ENCODE assay signal across 10 cellular contexts in the genomic region with DNA sequence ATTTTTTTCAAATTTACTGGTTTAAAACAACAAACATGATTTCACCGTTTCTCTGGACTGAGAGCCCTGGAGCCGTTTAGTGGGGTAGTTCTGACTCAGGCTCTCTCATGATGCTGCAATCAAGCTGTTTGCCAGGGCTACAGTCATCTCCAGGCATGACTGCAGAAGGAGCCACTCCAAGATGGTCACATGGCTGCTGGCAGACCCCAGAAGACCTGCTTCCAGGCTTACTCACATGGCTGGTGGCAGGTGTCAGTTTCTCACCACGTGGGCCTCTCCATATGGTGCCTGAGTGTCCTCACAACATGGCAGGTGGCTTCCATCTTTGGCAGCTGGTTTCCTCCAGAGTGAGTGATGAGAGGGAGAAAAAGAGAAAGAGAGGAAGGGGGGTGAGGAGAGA.
DNase-seq lines count a peak whose midpoint lies in the region; ATAC-seq and TF ChIP-seq lines count a peak whose summit lies in the region.
"Had no signal": no experiment of that assay in that cellular context is flagged by ENCODE, and none has a peak within 500 bp of the region (broad histone marks: within the 10 kb centered on the region; RNA-seq: fewer than 3 reads in every experiment).

No MANE protein-coding gene starts in this region.

- TF ChIP-seq CTCF in natural killer cell (IDR thresholded peaks at IDR 0.05) = no peak
- no peak for TF ChIP-seq CTCF in CD14-positive monocyte (IDR thresholded peaks at IDR 0.05)

- H3K4me3 Mint-ChIP-seq in natural killer cell treated with Interleukin-12 subunit alpha and Interleukin-12 subunit beta and Interleukin-15 and Interleukin-18, amount 100 ng/mL, for 72 hours = no peak overlapping the region
- H3K4me3 Mint-ChIP-seq in natural killer cell (no peak overlapping the region), CD14-positive monocyte (no peak overlapping the region)
- H3K4me3 Mint-ChIP-seq: activated B cell treated with CpG ODN at 0.5 μM for 24 hours; activated naive CD8-positive, alpha-beta T cell had no signal

- no peaks in the 10 kb centered on the region for H3K9me3 Mint-ChIP-seq in natural killer cell treated with Interleukin-12 subunit alpha and Interleukin-12 subunit beta and Interleukin-15 and Interleukin-18, amount 100 ng/mL, for 72 hours
- H3K9me3 Mint-ChIP-seq in natural killer cell (no peaks in the 10 kb centered on the region), CD14-positive monocyte (peaks cover 0 to 4% (median 2%) of the 10 kb centered on the region in 7 donors)

- no peak overlapping the region for H3K27ac Mint-ChIP-seq in natural killer cell treated with Interleukin-12 subunit alpha and Interleukin-12 subunit beta and Interleukin-15 and Interleukin-18, amount 100 ng/mL, for 72 hours
- no peak overlapping the region for H3K27ac Mint-ChIP-seq in natural killer cell
- no peak overlapping the region for H3K27ac Mint-ChIP-seq in CD14-positive monocyte
- H3K27ac Mint-ChIP-seq: activated B cell treated with CpG ODN at 0.5 μM for 24 hours; activated naive CD8-positive, alpha-beta T cell had no signal

- H3K36me3 Mint-ChIP-seq in natural killer cell treated with Interleukin-12 subunit alpha and Interleukin-12 subunit beta and Interleukin-15 and Interleukin-18, amount 100 ng/mL, for 72 hours = no peaks in the 10 kb centered on the region
- H3K36me3 Mint-ChIP-seq in natural killer cell = no peaks in the 10 kb centered on the region
- no peaks in the 10 kb centered on the region for H3K36me3 Mint-ChIP-seq in CD14-positive monocyte
- H3K36me3 Mint-ChIP-seq: activated naive CD8-positive, alpha-beta T cell had no signal

- no peaks in the 10 kb centered on the region for H3K4me1 Mint-ChIP-seq in natural killer cell treated with Interleukin-12 subunit alpha and Interleukin-12 subunit beta and Interleukin-15 and Interleukin-18, amount 100 ng/mL, for 72 hours (ENCODE audit: low read depth in 2 of 2)
- H3K4me1 Mint-ChIP-seq in natural killer cell (no peaks in the 10 kb centered on the region), CD14-positive monocyte (peaks cover 4% of the 10 kb centered on the region)
- H3K4me1 Mint-ChIP-seq: activated B cell treated with CpG ODN at 0.5 μM for 24 hours had no signal

- intact Hi-C loops in natural killer cell (cut with micrococcal nuclease) (no loop called here), CD14-positive monocyte (cut with micrococcal nuclease) (no loop called here)

- peak; percentile 41 to 50 for ATAC-seq in natural killer cell treated with Interleukin-12 subunit alpha and Interleukin-12 subunit beta and Interleukin-15 and Interleukin-18, amount 100 ng/mL, for 72 hours
- no peak for ATAC-seq in natural killer cell
- ATAC-seq in HG03196 (IDR thresholded peaks at IDR 0.05; ENCODE audit: unreplicated experiment) = no peak

- H3K27me3 Mint-ChIP-seq in natural killer cell treated with Interleukin-12 subunit alpha and Interleukin-12 subunit beta and Interleukin-15 and Interleukin-18, amount 100 ng/mL, for 72 hours = peaks cover 20 to 23% of the 10 kb centered on the region in 2 donors
- H3K27me3 Mint-ChIP-seq in natural killer cell (ENCODE audit: low read depth in 2 of 2) = peaks cover 9 to 11% of the 10 kb centered on the region in 2 donors
- H3K27me3 Mint-ChIP-seq in CD14-positive monocyte (ENCODE audit: low read depth in 3 of 3) = peaks cover 2 to 5% (median 4%) of the 10 kb centered on the region in 3 donors
- H3K27me3 Mint-ChIP-seq: activated B cell treated with CpG ODN at 0.5 μM for 24 hours; activated naive CD8-positive, alpha-beta T cell had no signal

- DNase-seq in natural killer cell treated with Interleukin-12 subunit alpha and Interleukin-12 subunit beta and Interleukin-15 and Interleukin-18, amount 100 ng/mL, for 72 hours (ENCODE audit: low spot score) = no peak
- no peak for DNase-seq in natural killer cell
- peak; percentile 78 for DNase-seq in astrocyte of the hippocampus (ENCODE audit: low read depth, low spot score)
- peak; percentile 68 for DNase-seq in left kidney (ENCODE audit: low read depth, low spot score)
- no peak for DNase-seq in activated gamma-delta T cell treated with Interleukin-2 at 50 U/mL for 16 hours
- DNase-seq in NCI-H526 treated with DMSO at 0.1 percent for 48 hours (lab: John Stamatoyannopoulos, UW) = no peak
- no peak for DNase-seq in CD14-positive monocyte (ENCODE audit: low spot score)
- DNase-seq: activated B cell treated with CpG ODN at 0.5 μM for 24 hours had no signal

Comparison
In these comparisons a context has a peak if more than half of its experiments do, and no peak if none do; other contexts are left out.
1. ATAC-seq: peak in natural killer cell treated with Interleukin-12 subunit alpha and Interleukin-12 subunit beta and Interleukin-15 and Interleukin-18, amount 100 ng/mL, for 72 hours (2 of 2); none in natural killer cell (0 of 3) and HG03196 (single experiment).
2. DNase-seq: peak in astrocyte of the hippocampus (single experiment) and left kidney (single experiment); none in natural killer cell treated with Interleukin-12 subunit alpha and Interleukin-12 subunit beta and Interleukin-15 and Interleukin-18, amount 100 ng/mL, for 72 hours (single experiment), natural killer cell (single experiment), activated gamma-delta T cell treated with Interleukin-2 at 50 U/mL for 16 hours (single experiment), NCI-H526 treated with DMSO at 0.1 percent for 48 hours (single experiment) and CD14-positive monocyte (single experiment).